In genomic region chr2:218229239-218229638, GRCh38 we compare ENCODE assay signal across 8 cellular contexts. TPM values are rescaled to one million over a fixed set of nuclear protein-coding genes. Genes with fewer than 3 reads are reported as not detected.
DNase-seq lines count a peak whose midpoint lies in the region; ATAC-seq and TF ChIP-seq lines count a peak whose summit lies in the region.

No MANE protein-coding gene starts in this region.

- no peak overlapping the region for H2AFZ ChIP-seq in IMR-90 (replicated peaks; ENCODE audit: low read length, poor library complexity)

- peak overlapping the region; percentile 98; the same call in 1 of the 2 replicates for H3K14ac ChIP-seq in IMR-90 (replicated peaks; ENCODE audit: low read depth, low read length)

- no peak overlapping the region for H4K5ac ChIP-seq in IMR-90 (ENCODE audit: low read depth, low read length)

- no peaks in the 10 kb centered on the region for H3K27me3 ChIP-seq in IMR-90 (ENCODE audit: control insufficient read depth, insufficient read depth, low read length)

- peaks cover 26% of the 10 kb centered on the region; the same call in 1 of the 2 replicates for H4K20me1 ChIP-seq in IMR-90 (ENCODE audit: insufficient read depth, low read length)

- peaks cover 11% of the 10 kb centered on the region; the same call in 1 of the 2 replicates for H3K4me1 ChIP-seq in IMR-90 (ENCODE audit: control insufficient read depth, insufficient read depth, low read length)

- H3K79me1 ChIP-seq in IMR-90 (ENCODE audit: low read depth in 1 of 2, low read length in 2 of 2), result peaks cover 35 to 53% of the 10 kb centered on the region in 2 experiments

- peak overlapping the region; percentile 94; the same call in 1 of the 2 replicates for H3K23ac ChIP-seq in IMR-90 (ENCODE audit: low read depth, low read length)

- H3K18ac ChIP-seq in IMR-90 (ENCODE audit: low read depth, low read length), result peak overlapping the region; percentile 91; the same call in 1 of the 2 replicates

- H3K9ac ChIP-seq in IMR-90 (ENCODE audit: low read depth, low read length), result no peak overlapping the region

- ATAC-seq in GM21526 (IDR thresholded peaks at IDR 0.05; ENCODE audit: low FRiP score, unreplicated experiment) (peak; percentile 69), IMR-90 (ENCODE audit: low read depth) (peak; percentile 90)

- peak overlapping the region; percentile 93; the same call in 1 of the 2 replicates for H3K56ac ChIP-seq in IMR-90 (ENCODE audit: extremely low read depth, insufficient read depth, low read length)

- no CpG with 5 or more reads among the region's 3 CpGs for WGBS in IMR-90 (ENCODE audit: extremely low coverage in 2 of 2, insufficient read length in 1 of 2), 2 experiments

- H2BK20ac ChIP-seq in IMR-90 (ENCODE audit: low read depth, low read length), result 0 out of 2 replicates have a peak overlapping the region, but pooled peaks have one; percentile 22

- H2BK120ac ChIP-seq in IMR-90 (ENCODE audit: low read depth, low read length), result peak overlapping the region; percentile 97; the same call in 1 of the 2 replicates

- CTCF ChIA-PET in IMR-90 (lab: Yijun Ruan, JAX), result no interaction called here

- dilution Hi-C loops in IMR-90 (cut with HindIII; ENCODE audit: low sequenced_read_pairs, unreplicated experiment), result no loop called here

- DNase-seq in GM03348 (ENCODE audit: low spot score), result peak; percentile 76
- peak; percentile 87 for DNase-seq in IMR-90
- DNase-seq in activated CD4-positive, alpha-beta T cell treated with anti-CD3 and anti-CD28 coated beads, Interleukin-2, amount 50 U/mL, for 1 hour, result peak; percentile 29
- peak; percentile 64 for DNase-seq in glomerular endothelial cell (ENCODE audit: extremely low read depth, low read depth, low spot score)
- peak; percentile 34 to 43 for DNase-seq in stimulated activated CD4-positive, alpha-beta T cell treated with anti-CD3 and anti-CD28 coated beads, Interleukin-2, amount 100 ng/mL, for 24 hours
- no peak for DNase-seq in SHP77 (lab: John Stamatoyannopoulos, UW)
- no peak for DNase-seq in D341Med (ENCODE audit: low spot score)

- TF ChIP-seq CTCF in IMR-90 (conservative IDR thresholded peaks at IDR 0.05; ENCODE audit: low read depth, low read length), result no peak

- H3K4me3 ChIP-seq in IMR-90 (ENCODE audit: insufficient read depth, low read depth, low read length), result no peak overlapping the region

- peaks cover 63% of the 10 kb centered on the region for H3K36me3 ChIP-seq in IMR-90 (ENCODE audit: control insufficient read depth, insufficient read depth, low read length)

- no peak overlapping the region for H3K4me2 ChIP-seq in IMR-90 (ENCODE audit: low read depth, low read length)

- H3K4ac ChIP-seq in IMR-90 (ENCODE audit: low read depth, low read length), result peak overlapping the region; percentile 97; the same call in 1 of the 2 replicates

- H3K27ac ChIP-seq in IMR-90 (ENCODE audit: insufficient read depth, low read length), result no peak overlapping the region; the same call in 1 of the 2 replicates

- no peak for TF ChIP-seq POLR2A in IMR-90 (IDR thresholded peaks at IDR 0.05; ENCODE audit: low read depth, low read length)

- in situ Hi-C loops in IMR-90 (cut with MboI; ENCODE audit: low sequenced_read_pairs), result no loop called here

- no peak overlapping the region for H2BK15ac ChIP-seq in IMR-90 (ENCODE audit: low read depth, low read length)

- H2AK9ac ChIP-seq in IMR-90 (replicated peaks; ENCODE audit: low read depth, low read length, poor library complexity), result no peak overlapping the region

- H2BK5ac ChIP-seq in IMR-90 (ENCODE audit: low read depth, low read length, poor library complexity, severe bottlenecking), result peak overlapping the region; percentile 91

- no peak overlapping the region for H2AK5ac ChIP-seq in IMR-90 (ENCODE audit: low read depth, low read length)

- no peaks in the 10 kb centered on the region for H3K9me3 ChIP-seq in IMR-90 (ENCODE audit: control insufficient read depth, insufficient read depth, low read length)

- BruUV-seq in IMR-90 (replicated peaks; lab: Mats Ljungman, UMichigan), result no TSS peak

- peak overlapping the region; percentile 92 to 96; a peak in 2 of 4 replicates for H4K8ac ChIP-seq in IMR-90 (ENCODE audit: low read depth in 2 of 2, low read length in 2 of 2)

- intact Hi-C loops in IMR-90 (cut with micrococcal nuclease), result loop anchor here (5.0 kb wide), 1 partner anchor 42 kb away; no protein-coding TSS in a partner anchor

- H4K91ac ChIP-seq in IMR-90 (ENCODE audit: insufficient read depth, low read depth, low read length), result no peak overlapping the region; the same call in 1 of the 2 replicates

- TF ChIP-seq RAD21 in IMR-90 (IDR thresholded peaks at IDR 0.05; ENCODE audit: low read length), result no peak

- POLR2A ChIA-PET in IMR-90 (lab: Charles Lee; ENCODE audit: unreplicated experiment), result interaction anchor here (1.5 to 1.6 kb wide), 2 partner anchors 13 to 41 kb away, joined by 4 to 6 read pairs; partner anchors contain the start of genes AAMP and PNKD

- H3K9me1 ChIP-seq in IMR-90 (ENCODE audit: insufficient read depth, low read length), result peaks cover 10% of the 10 kb centered on the region; the same call in 1 of the 2 replicates

TF ChIP-seq in IMR-90, 13 proteins besides CTCF, POLR2A, EP300 and RAD21:
- TF ChIP-seq NFE2L2 (IDR thresholded peaks at IDR 0.05; ENCODE audit: low read depth, low read length) (no peak), MAFK (IDR thresholded peaks at IDR 0.05; ENCODE audit: low read depth, low read length) (no peak), MXI1 (IDR thresholded peaks at IDR 0.05; ENCODE audit: borderline replicate concordance, low read depth, low read length) (no peak)

RNA-seq across cellular contexts. Expression of gene ARPC2, which starts 12.2 kb away (rescaled TPM):
- total RNA-seq in IMR-90 (2012; rRNA removed) (635 and 696 TPM in 2 replicates), glomerular endothelial cell (530 and 644 TPM in 2 replicates)
- polyA plus RNA-seq in IMR-90 (2012; rRNA removed), result 544 and 561 TPM in 2 replicates
- polyA plus RNA-seq in IMR-90 (2012; cell fraction: cytosol; rRNA removed), result 259 and 280 TPM in 2 replicates
- polyA plus RNA-seq in IMR-90 (2012; cell fraction: nucleus; rRNA removed; ENCODE audit: low replicate concordance), result 120 and 334 TPM in 2 replicates

RNA-seq across cellular contexts. Expression of gene GPBAR1, which starts 31.6 kb away (rescaled TPM):
- total RNA-seq in IMR-90 (2012; rRNA removed) (under 0.01 TPM in 1 of 2 replicates, not detected in the other), glomerular endothelial cell (0.35 and 0.39 TPM in 2 replicates)
- polyA plus RNA-seq in IMR-90 (2012; rRNA removed), result 0.13 and 0.21 TPM in 2 replicates
- 0.05 and 0.13 TPM in 2 replicates for polyA plus RNA-seq in IMR-90 (2012; cell fraction: cytosol; rRNA removed)
- polyA plus RNA-seq in IMR-90 (2012; cell fraction: nucleus; rRNA removed; ENCODE audit: low replicate concordance), result 0.56 and 2.4 TPM in 2 replicates

RNA-seq across cellular contexts. Expression of gene AAMP, which starts 40.7 kb away (rescaled TPM):
- total RNA-seq in IMR-90 (2012; rRNA removed), result 112 and 118 TPM in 2 replicates
- 104 and 108 TPM in 2 replicates for polyA plus RNA-seq in IMR-90 (2012; rRNA removed)
- polyA plus RNA-seq in IMR-90 (2012; cell fraction: cytosol; rRNA removed), result 132 and 175 TPM in 2 replicates
- 140 and 213 TPM in 2 replicates for polyA plus RNA-seq in IMR-90 (2012; cell fraction: nucleus; rRNA removed; ENCODE audit: low replicate concordance)
- total RNA-seq in glomerular endothelial cell, result 97.7 and 120 TPM in 2 replicates

RNA-seq across cellular contexts. Expression of gene PNKD, which starts 41.1 kb away (rescaled TPM):
- 19.2 and 22.2 TPM in 2 replicates for total RNA-seq in IMR-90 (2012; rRNA removed)
- polyA plus RNA-seq in IMR-90 (2012; rRNA removed), result 68.5 and 70.1 TPM in 2 replicates
- 86.1 and 87.9 TPM in 2 replicates for polyA plus RNA-seq in IMR-90 (2012; cell fraction: cytosol; rRNA removed)
- polyA plus RNA-seq in IMR-90 (2012; cell fraction: nucleus; rRNA removed; ENCODE audit: low replicate concordance), result 29.9 and 38.4 TPM in 2 replicates
- total RNA-seq in glomerular endothelial cell, result 32.6 and 41.8 TPM in 2 replicates

Comparison
In these comparisons a context has a peak if more than half of its experiments do, and no peak if none do; other contexts are left out.
1. DNase-seq: peak in GM03348 (single experiment), IMR-90 (single experiment), activated CD4-positive, alpha-beta T cell treated with anti-CD3 and anti-CD28 coated beads, Interleukin-2, amount 50 U/mL, for 1 hour (single experiment), glomerular endothelial cell (single experiment) and stimulated activated CD4-positive, alpha-beta T cell treated with anti-CD3 and anti-CD28 coated beads, Interleukin-2, amount 100 ng/mL, for 24 hours (2 of 2); none in SHP77 (0 of 2) and D341Med (single experiment).